In the genomic region with DNA sequence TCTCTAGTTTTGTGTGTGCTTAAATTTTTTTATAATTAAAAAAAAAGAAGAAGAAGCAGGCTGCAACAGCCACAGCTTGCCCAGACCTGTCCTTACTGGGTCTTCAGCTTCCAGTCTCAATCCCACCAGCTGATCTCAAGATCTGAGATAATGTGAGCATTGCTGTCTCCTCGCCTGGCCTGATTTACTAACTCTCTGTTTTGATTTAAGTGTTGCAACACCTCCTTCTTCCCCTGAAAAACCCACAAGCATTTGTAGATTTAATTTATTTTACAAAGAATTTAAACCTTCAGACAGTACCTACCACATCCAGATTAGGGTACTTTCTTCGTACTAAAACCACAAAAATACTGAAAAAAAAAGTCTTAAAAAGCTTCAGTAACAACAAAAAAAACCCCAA, we compare ENCODE assay signal across 16 cellular contexts. TPM values are rescaled to one million over a fixed set of nuclear protein-coding genes. Genes with fewer than 3 reads are reported as not detected.
A peak's percentile ranks its signal among the peaks of the same experiment; 100 is the strongest.
DNase-seq lines count a peak whose midpoint lies in the region; ATAC-seq, FAIRE-seq and TF ChIP-seq lines count a peak whose summit lies in the region.
"Had no signal": no experiment of that assay in that cellular context is flagged by ENCODE, and none has a peak within 500 bp of the region (broad histone marks: within the 10 kb centered on the region; RNA-seq: fewer than 3 reads in every experiment).

No MANE protein-coding gene starts in this region.

- CTCF ChIA-PET in activated CD4-positive, alpha-beta T cell treated with anti-CD3 and anti-CD28 coated beads for 36 hours (lab: Charles Lee): interaction anchor here (0.9 kb wide), 1 partner anchor 11 kb away, joined by 7 read pairs; no protein-coding TSS in a partner anchor
- CTCF ChIA-PET in HEK293T (lab: Yijun Ruan, JAX): interaction anchor here (0.6 kb wide), 1 partner anchor 72 kb away, joined by 3 read pairs; no protein-coding TSS in a partner anchor

- peaks cover 47% of the 10 kb centered on the region for H3K4me1 Mint-ChIP-seq in activated CD4-positive, alpha-beta T cell treated with anti-CD3 and anti-CD28 coated beads for 36 hours
- H3K4me1 Mint-ChIP-seq: brain had no signal

- POLR2A ChIA-PET in activated CD4-positive, alpha-beta T cell treated with anti-CD3 and anti-CD28 coated beads for 36 hours (lab: Charles Lee): no interaction called here
- POLR2A ChIA-PET in HEK293T (lab: Yijun Ruan, JAX): no interaction called here

- intact Hi-C loops in activated CD4-positive, alpha-beta T cell treated with anti-CD3 and anti-CD28 coated beads for 36 hours (cut with DNase I, micrococcal nuclease): loop anchor here in 1 of 2 experiments (5.0 kb wide), 1 partner anchor 36 kb away; the partner anchor contains the start of gene FAM241A

- no peak for FAIRE-seq in H54 (lab: Jason Lieb, UNC)
- FAIRE-seq: pancreas had no signal

- no peak overlapping the region for H3K4me3 Mint-ChIP-seq in activated CD4-positive, alpha-beta T cell treated with anti-CD3 and anti-CD28 coated beads for 36 hours
- H3K4me3 Mint-ChIP-seq: brain, H9 had no signal

- no peak for ATAC-seq in activated CD4-positive, alpha-beta T cell treated with anti-CD3 and anti-CD28 coated beads for 36 hours
- no peak for ATAC-seq in HG02798 (IDR thresholded peaks at IDR 0.05; ENCODE audit: poor library complexity, unreplicated experiment)
- ATAC-seq: left lung, pancreas had no signal

- peak overlapping the region; percentile 42 for H3K27ac Mint-ChIP-seq in activated CD4-positive, alpha-beta T cell treated with anti-CD3 and anti-CD28 coated beads for 36 hours
- H3K27ac Mint-ChIP-seq: brain had no signal

- H3K36me3 Mint-ChIP-seq in activated CD4-positive, alpha-beta T cell treated with anti-CD3 and anti-CD28 coated beads for 36 hours (ENCODE audit: low read depth): peaks cover 37% of the 10 kb centered on the region
- H3K36me3 Mint-ChIP-seq: brain had no signal

- DNase-seq in activated CD4-positive, alpha-beta T cell treated with anti-CD3 and anti-CD28 coated beads for 36 hours: no peak
- DNase-seq in activated CD4-positive, alpha-beta T cell treated with anti-CD3 and anti-CD28 coated beads for 1 hour: no peak
- peak; percentile 33 for DNase-seq in MV-4-11 (lab: John Stamatoyannopoulos, UW)
- peak; percentile 86 for DNase-seq in amniotic epithelial cell (ENCODE audit: low read depth)
- peak; percentile 22 for DNase-seq in globus pallidus (ENCODE audit: low spot score)
- DNase-seq in H54 (ENCODE audit: insufficient read length, low spot score): no peak
- DNase-seq in HEK293T (ENCODE audit: extremely low spot score): no peak
- DNase-seq: H9, left lung, NCI-H146, pancreas, Right ventricle myocardium superior, T-helper 9 cell, upper lobe of left lung had no signal

- no peaks in the 10 kb centered on the region for H3K9me3 Mint-ChIP-seq in activated CD4-positive, alpha-beta T cell treated with anti-CD3 and anti-CD28 coated beads for 36 hours (ENCODE audit: low read depth)
- H3K9me3 Mint-ChIP-seq: brain, H9 had no signal

- H3K27me3 Mint-ChIP-seq in activated CD4-positive, alpha-beta T cell treated with anti-CD3 and anti-CD28 coated beads for 36 hours: no peaks in the 10 kb centered on the region

- TF ChIP-seq POLR2A in H54 (IDR thresholded peaks at IDR 0.05; ENCODE audit: low read depth, low read length): no peak

TF ChIP-seq in HEK293T, 16 proteins besides CTCF, POLR2A, EP300 and RAD21:
- TF ChIP-seq FOXK2 (IDR thresholded peaks at IDR 0.05): no peak
- TF ChIP-seq TARDBP (IDR thresholded peaks at IDR 0.05): no peak
- TF ChIP-seq LEF1 (IDR thresholded peaks at IDR 0.05; ENCODE audit: borderline replicate concordance): no peak
- no peak for TF ChIP-seq ELF4 (IDR thresholded peaks at IDR 0.05)
- TF ChIP-seq ARNT (IDR thresholded peaks at IDR 0.05): no peak

RNA-seq across cellular contexts. Expression of gene FAM241A, which starts 38.0 kb away (rescaled TPM):
- 1 to 10 TPM; 3.2 to 3.5 TPM for total RNA-seq in activated CD4-positive, alpha-beta T cell treated with anti-CD3 and anti-CD28 coated beads for 36 hours

RNA-seq across cellular contexts. Expression of gene AP1AR, which starts 48.3 kb away (rescaled TPM):
- total RNA-seq in activated CD4-positive, alpha-beta T cell treated with anti-CD3 and anti-CD28 coated beads for 36 hours: 10 to 100 TPM; 15.8 to 16.5 TPM

Comparison
In these comparisons a context has a peak if more than half of its experiments do, and no peak if none do; other contexts are left out.
1. DNase-seq: peak in MV-4-11 (single experiment), amniotic epithelial cell (single experiment) and globus pallidus (single experiment); none in activated CD4-positive, alpha-beta T cell treated with anti-CD3 and anti-CD28 coated beads for 36 hours (single experiment), activated CD4-positive, alpha-beta T cell treated with anti-CD3 and anti-CD28 coated beads for 1 hour (single experiment), H54 (single experiment) and HEK293T (single experiment).